Comparison of ENCODE assay signal across 16 cellular contexts in genomic region chr12:62543741-62544140, GRCh38.
A peak's percentile ranks its signal among the peaks of the same experiment; 100 is the strongest.
DNase-seq lines count a peak whose midpoint lies in the region; ATAC-seq and TF ChIP-seq lines count a peak whose summit lies in the region.
"Had no signal": no experiment of that assay in that cellular context is flagged by ENCODE, and none has a peak within 500 bp of the region (broad histone marks: within the 10 kb centered on the region; RNA-seq: fewer than 3 reads in every experiment).

No MANE protein-coding gene starts in this region.

- H4K20me1 ChIP-seq in MM.1S (ENCODE audit: insufficient read depth, low read length) (no peaks in the 10 kb centered on the region), SK-N-SH (ENCODE audit: insufficient read depth) (no peaks in the 10 kb centered on the region)

- no peak for TF ChIP-seq RAD21 in SK-N-SH (IDR thresholded peaks at IDR 0.05; ENCODE audit: low read length)

- TF ChIP-seq EP300 in SK-N-SH (IDR thresholded peaks at IDR 0.05; ENCODE audit: borderline replicate concordance in 1 of 2, low read depth in 1 of 2, low read length in 1 of 2) = no peak

- peaks cover 8% of the 10 kb centered on the region for H3K4me1 ChIP-seq in MM.1S (ENCODE audit: low read length)
- no peaks in the 10 kb centered on the region for H3K4me1 ChIP-seq in SK-N-SH (ENCODE audit: control insufficient read depth in 1 of 2, insufficient read depth in 2 of 2, low read depth in 1 of 2, low read length in 1 of 2)
- H3K4me1 ChIP-seq: HAP-1 had no signal

- H3K9me3 Mint-ChIP-seq in activated T-cell treated with anti-CD3 and anti-CD28 coated beads, Interleukin-2, amount 50 U/mL, for 24 hours = no peaks in the 10 kb centered on the region
- H3K9me3 Mint-ChIP-seq in mesothelial cell of epicardium = no peaks in the 10 kb centered on the region
- H3K9me3 Mint-ChIP-seq: CD4-positive, alpha-beta T cell; IgD-negative memory B cell had no signal

- H2AFZ ChIP-seq in MM.1S (ENCODE audit: low read length) (no peak overlapping the region), SK-N-SH (ENCODE audit: low read depth) (no peak overlapping the region)

- no peaks in the 10 kb centered on the region for H3K27me3 Mint-ChIP-seq in activated T-cell treated with anti-CD3 and anti-CD28 coated beads, Interleukin-2, amount 50 U/mL, for 24 hours
- H3K27me3 Mint-ChIP-seq in mesothelial cell of epicardium (ENCODE audit: low read depth) = no peaks in the 10 kb centered on the region
- H3K27me3 Mint-ChIP-seq: B cell; CD4-positive, alpha-beta T cell; IgD-negative memory B cell had no signal

- ATAC-seq in GM18909 (IDR thresholded peaks at IDR 0.05; ENCODE audit: poor library complexity, unreplicated experiment) = no peak

- H3K79me2 ChIP-seq in MM.1S (ENCODE audit: low read length) (no peaks in the 10 kb centered on the region), SK-N-SH (ENCODE audit: insufficient read depth) (no peaks in the 10 kb centered on the region)

- no peak for DNase-seq in activated T-cell treated with anti-CD3 and anti-CD28 coated beads, Interleukin-2, amount 50 U/mL, for 24 hours
- DNase-seq in activated T-cell treated with anti-CD3 and anti-CD28 coated beads for 4 hours (no peak), MM.1S (no peak), mesothelial cell of epicardium (ENCODE audit: low spot score in 2 of 2, unreplicated experiment in 2 of 2) (no peak), SK-N-SH (no peak), LoVo (ENCODE audit: low spot score) (no peak)
- DNase-seq: 8988T; ACHN; C1 segment of cervical spinal cord; CD4-positive, alpha-beta T cell; DMS79; GOT3 had no signal

- H3K9me2 ChIP-seq in MM.1S (replicated peaks; ENCODE audit: insufficient read depth, low read length) (no peaks in the 10 kb centered on the region), SK-N-SH (peaks cover 4% of the 10 kb centered on the region; the same call in 1 of the 2 replicates)

- peak overlapping the region; percentile 44 for H3K27ac Mint-ChIP-seq in activated T-cell treated with anti-CD3 and anti-CD28 coated beads, Interleukin-2, amount 50 U/mL, for 24 hours
- H3K27ac Mint-ChIP-seq in mesothelial cell of epicardium = peak overlapping the region; percentile 50
- H3K27ac Mint-ChIP-seq: B cell; CD4-positive, alpha-beta T cell had no signal

- H3K4me2 ChIP-seq in MM.1S (ENCODE audit: low read depth, low read length) (no peak overlapping the region), SK-N-SH (no peak overlapping the region)

- H3K27me3 ChIP-seq in MM.1S (replicated peaks; ENCODE audit: insufficient read depth, low read length) = no peaks in the 10 kb centered on the region
- H3K27me3 ChIP-seq in SK-N-SH (ENCODE audit: insufficient read depth) = no peaks in the 10 kb centered on the region

- 84% methylated on average over 3 of the region's 3 CpGs for WGBS in SK-N-SH (ENCODE audit: low lambda C conversion rate)

- H3F3A ChIP-seq in MM.1S (ENCODE audit: insufficient read depth, low read length) (no peaks in the 10 kb centered on the region), SK-N-SH (replicated peaks; ENCODE audit: insufficient read depth) (peaks cover 5% of the 10 kb centered on the region)

- POLR2A ChIA-PET in SK-N-SH (lab: Yijun Ruan, JAX) = no interaction called here

- no peaks in the 10 kb centered on the region; the same call in 1 of the 2 replicates for H3K36me3 ChIP-seq in MM.1S (replicated peaks; ENCODE audit: insufficient read depth, low read length)
- peaks cover 58 to 82% of the 10 kb centered on the region in 2 experiments for H3K36me3 ChIP-seq in SK-N-SH (replicated peaks in 1 of 2; ENCODE audit: control insufficient read depth in 1 of 2, insufficient read depth in 2 of 2, low read length in 1 of 2)

- H3K9ac ChIP-seq in MM.1S (ENCODE audit: low read length) (no peak overlapping the region), SK-N-SH (no peak overlapping the region)

- H3K4me3 Mint-ChIP-seq in activated T-cell treated with anti-CD3 and anti-CD28 coated beads, Interleukin-2, amount 50 U/mL, for 24 hours = no peak overlapping the region
- H3K4me3 Mint-ChIP-seq in mesothelial cell of epicardium = no peak overlapping the region
- H3K4me3 Mint-ChIP-seq: B cell; CD4-positive, alpha-beta T cell; IgD-negative memory B cell had no signal

- TF ChIP-seq CTCF in MM.1S (IDR thresholded peaks at IDR 0.05; ENCODE audit: low read length) = no peak
- no peak for TF ChIP-seq CTCF in mesothelial cell of epicardium (IDR thresholded peaks at IDR 0.05; ENCODE audit: unreplicated experiment)
- TF ChIP-seq CTCF in SK-N-SH (IDR thresholded peaks at IDR 0.05) = no peak

- H3K27ac ChIP-seq in MM.1S (ENCODE audit: low read length) (peak overlapping the region; percentile 23; the same call in 1 of the 2 replicates), SK-N-SH (ENCODE audit: low read depth in 2 of 2, low read length in 1 of 2) (no peak overlapping the region)

- CTCF ChIA-PET in SK-N-SH (lab: Yijun Ruan, JAX) = interaction anchor here (0.8 to 3.0 kb wide), 5 partner anchors 38 to 283 kb away, joined by 3 to 14 read pairs (median 4); no protein-coding TSS in a partner anchor

- H3K4me3 ChIP-seq in MM.1S (ENCODE audit: low read length) (no peak overlapping the region), SK-N-SH (ENCODE audit: low read depth in 2 of 2, low read length in 1 of 2) (no peak overlapping the region)
- H3K4me3 ChIP-seq: HAP-1 had no signal

- no peaks in the 10 kb centered on the region for H3K9me3 ChIP-seq in MM.1S (replicated peaks; ENCODE audit: insufficient read depth, low read length)
- no peaks in the 10 kb centered on the region for H3K9me3 ChIP-seq in SK-N-SH
- H3K9me3 ChIP-seq: HAP-1 had no signal

- peaks cover 12% of the 10 kb centered on the region for H3K4me1 Mint-ChIP-seq in activated T-cell treated with anti-CD3 and anti-CD28 coated beads, Interleukin-2, amount 50 U/mL, for 24 hours (ENCODE audit: low read depth)
- H3K4me1 Mint-ChIP-seq in mesothelial cell of epicardium = no peaks in the 10 kb centered on the region
- H3K4me1 Mint-ChIP-seq: B cell had no signal

- peaks cover 65% of the 10 kb centered on the region for H3K36me3 Mint-ChIP-seq in activated T-cell treated with anti-CD3 and anti-CD28 coated beads, Interleukin-2, amount 50 U/mL, for 24 hours (ENCODE audit: low read depth)
- peaks cover 27% of the 10 kb centered on the region for H3K36me3 Mint-ChIP-seq in mesothelial cell of epicardium

TF ChIP-seq in SK-N-SH, 30 proteins besides CTCF, POLR2A, EP300 and RAD21:
- TF ChIP-seq USF2 (IDR thresholded peaks at IDR 0.05; ENCODE audit: borderline replicate concordance, low read depth, low read length) (no peak), GATA2 (CRISPR knock-in tag; IDR thresholded peaks at IDR 0.05) (no peak), YY1 (IDR thresholded peaks at IDR 0.05; ENCODE audit: low read depth) (no peak), FOSL2 (IDR thresholded peaks at IDR 0.05; ENCODE audit: borderline replicate concordance, low read depth) (no peak), USF1 (IDR thresholded peaks at IDR 0.05; ENCODE audit: borderline replicate concordance, low read depth) (no peak), NFIC (IDR thresholded peaks at IDR 0.05; ENCODE audit: borderline replicate concordance) (no peak), RFX5 (IDR thresholded peaks at IDR 0.05; ENCODE audit: low read length) (no peak), SMC3 (IDR thresholded peaks at IDR 0.05; ENCODE audit: low read depth, low read length) (no peak), ZBTB33 (IDR thresholded peaks at IDR 0.05; ENCODE audit: borderline replicate concordance, low read depth) (no peak), MXI1 (IDR thresholded peaks at IDR 0.05; ENCODE audit: low read depth, low read length) (no peak), SIN3A (IDR thresholded peaks at IDR 0.05; ENCODE audit: borderline replicate concordance, low read depth, low read length) (no peak), TEAD4 (IDR thresholded peaks at IDR 0.05; ENCODE audit: borderline replicate concordance, insufficient read depth) (no peak), ELF1 (IDR thresholded peaks at IDR 0.05) (no peak)
TF ChIP-seq in SK-N-SH: peak in this region for 0.
